9 cellular contexts compared by ENCODE assay signal in the genomic region with DNA sequence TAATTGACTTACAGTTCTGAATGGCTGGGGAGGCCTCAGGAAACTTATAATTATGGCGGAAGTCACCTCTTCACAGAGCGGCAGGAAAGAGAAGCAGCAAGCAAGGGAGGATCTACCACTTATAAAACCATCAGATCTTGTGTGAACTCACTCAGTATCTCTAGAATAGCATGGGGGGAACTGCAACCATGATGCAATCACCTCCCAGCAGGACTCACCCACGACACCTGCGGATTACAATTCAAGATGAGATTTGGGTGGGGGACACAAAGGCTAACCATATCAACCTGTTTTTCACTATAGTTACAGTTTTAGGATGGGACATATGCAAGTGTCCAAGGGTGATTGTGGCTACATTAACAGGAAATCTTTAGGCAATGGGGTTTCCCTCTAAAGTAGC.
"Had no signal": no experiment of that assay in that cellular context is flagged by ENCODE, and none has a peak within 500 bp of the region (broad histone marks: within the 10 kb centered on the region; RNA-seq: fewer than 3 reads in every experiment).

No MANE protein-coding gene starts in this region.

- H3K36me3 Mint-ChIP-seq: IgD-negative memory B cell had no signal

- H3K27ac Mint-ChIP-seq: H9, IgD-negative memory B cell had no signal

- H3K27ac ChIP-seq: GM23248, HL-60 had no signal

- H3K27me3 Mint-ChIP-seq: IgD-negative memory B cell had no signal

- ATAC-seq: HepG2 had no signal

- H2AFZ ChIP-seq: GM23248 had no signal

- DNase-seq: GM23248, GOT3, H9, HCEC 1CT, KG1 had no signal

- FAIRE-seq: H54, HepG2 had no signal

- H3K4me3 Mint-ChIP-seq: H9 had no signal

- H3K9ac ChIP-seq: GM23248 had no signal

- H3K4me1 Mint-ChIP-seq: H9, IgD-negative memory B cell had no signal

- H3K4me3 ChIP-seq: GM23248 had no signal
